21 cellular contexts compared by ENCODE assay signal in genomic region chr18:6714027-6714426, GRCh38. TPM values are rescaled to one million over a fixed set of nuclear protein-coding genes. Genes with fewer than 3 reads are reported as not detected.
DNase-seq lines count a peak whose midpoint lies in the region; ATAC-seq and TF ChIP-seq lines count a peak whose summit lies in the region.
"Had no signal": no experiment of that assay in that cellular context is flagged by ENCODE, and none has a peak within 500 bp of the region (broad histone marks: within the 10 kb centered on the region; RNA-seq: fewer than 3 reads in every experiment).

No MANE protein-coding gene starts in this region.

- H3K9me3 ChIP-seq in PC-3 (ENCODE audit: low read length) = no peaks in the 10 kb centered on the region
- H3K9me3 ChIP-seq: BE2C had no signal

- ATAC-seq in PC-3 (peak; percentile 37), GM18511 (IDR thresholded peaks at IDR 0.05; ENCODE audit: unreplicated experiment) (no peak)
- ATAC-seq: HepG2 had no signal

- H3K4ac ChIP-seq in mesendoderm (ENCODE audit: low read depth, low read length) = no peak overlapping the region

- H3K9ac ChIP-seq in PC-3 (ENCODE audit: low read length) (no peak overlapping the region), mesendoderm (ENCODE audit: low read length) (no peak overlapping the region)
- H3K9ac ChIP-seq: GM23248, KMS-11 had no signal

- H3K4me1 ChIP-seq in PC-3 (ENCODE audit: insufficient read depth, low read length) (peaks cover 26% of the 10 kb centered on the region), mesendoderm (ENCODE audit: control insufficient read depth, low read depth, low read length) (peaks cover 2% of the 10 kb centered on the region)
- H3K4me1 ChIP-seq: BE2C had no signal

- H2AFZ ChIP-seq in PC-3 (ENCODE audit: low read length) = no peak overlapping the region
- H2AFZ ChIP-seq: GM23248 had no signal

- H3K36me3 ChIP-seq in PC-3 (ENCODE audit: low read depth, low read length) (no peaks in the 10 kb centered on the region), mesendoderm (ENCODE audit: control insufficient read depth, insufficient read depth, low read length) (no peaks in the 10 kb centered on the region)
- H3K36me3 ChIP-seq: BE2C had no signal

- H3K27me3 ChIP-seq in PC-3 (ENCODE audit: low read length) (no peaks in the 10 kb centered on the region), mesendoderm (ENCODE audit: insufficient read depth, low read length, poor library complexity) (no peaks in the 10 kb centered on the region), dorsolateral prefrontal cortex (no peaks in the 10 kb centered on the region)
- H3K27me3 ChIP-seq: BE2C had no signal

- H3K79me1 ChIP-seq in mesendoderm (ENCODE audit: low read length) = no peaks in the 10 kb centered on the region

- peak; percentile 44 for DNase-seq in EH (ENCODE audit: low read depth)
- DNase-seq in PC-3 = no peak
- DNase-seq in choroid plexus epithelial cell (ENCODE audit: low read depth) = peak; percentile 33
- DNase-seq in mesendoderm = peak; percentile 65
- DNase-seq in NCI-H1105 (lab: John Stamatoyannopoulos, UW) = no peak
- DNase-seq in dorsolateral prefrontal cortex = no peak
- no peak for DNase-seq in NCI-H187 treated with DMSO at 0.1 percent for 48 hours (lab: John Stamatoyannopoulos, UW)
- DNase-seq: 8988T; BE2C; Calu3; CD4-positive, alpha-beta T cell; GM23248; NCI-H1092; NCI-H1694; NCI-H446; NK-92 treated with Interleukin-12 subunit alpha and Interleukin-12 subunit beta, amount 100 ng/mL, for 24 hours had no signal

- H2BK5ac ChIP-seq in mesendoderm (ENCODE audit: low read length) = no peak overlapping the region

- no peaks in the 10 kb centered on the region for H3K79me2 ChIP-seq in PC-3 (ENCODE audit: low read length)
- H3K79me2 ChIP-seq in mesendoderm (ENCODE audit: control insufficient read depth, insufficient read depth, low read length) = no peaks in the 10 kb centered on the region

- H3K4me3 ChIP-seq in PC-3 (ENCODE audit: low read length) = no peak overlapping the region
- H3K4me3 ChIP-seq in choroid plexus epithelial cell (ENCODE audit: low read depth, low read length) = no peak overlapping the region
- no peak overlapping the region for H3K4me3 ChIP-seq in mesendoderm (ENCODE audit: low read length)
- H3K4me3 ChIP-seq in dorsolateral prefrontal cortex = no peak overlapping the region
- H3K4me3 ChIP-seq: GM23248 had no signal

- H4K8ac ChIP-seq in mesendoderm (ENCODE audit: low read depth, low read length) = no peak overlapping the region

- CTCF ChIA-PET in PC-3 (lab: Charles Lee) = no interaction called here

- no peak overlapping the region for H3K4me2 ChIP-seq in PC-3 (ENCODE audit: low read length)
- no peak overlapping the region for H3K4me2 ChIP-seq in mesendoderm (ENCODE audit: low read length)
- H3K4me2 ChIP-seq: KMS-11 had no signal

- peak overlapping the region; percentile 28 for H2BK120ac ChIP-seq in mesendoderm (ENCODE audit: low read depth, low read length)

- H3K18ac ChIP-seq in mesendoderm (ENCODE audit: low read length) = peak overlapping the region; percentile 18

- no peaks in the 10 kb centered on the region for H3F3A ChIP-seq in PC-3 (ENCODE audit: low read length, unreplicated experiment)

- H3K56ac ChIP-seq in mesendoderm (ENCODE audit: low read length) = no peak overlapping the region

- intact Hi-C loops in PC-3 (cut with micrococcal nuclease) (no loop called here), dorsolateral prefrontal cortex (cut with DNase I) (no loop called here)

- no peak overlapping the region for H4K5ac ChIP-seq in mesendoderm (ENCODE audit: low read length)

- BruUV-seq in PC-3 (replicated peaks; lab: Mats Ljungman, UMichigan) = no TSS peak

- POLR2A ChIA-PET in PC-3 (lab: Charles Lee; ENCODE audit: unreplicated experiment) = no interaction called here

- no peak overlapping the region for H3K27ac ChIP-seq in PC-3 (ENCODE audit: low read length)
- no peak overlapping the region for H3K27ac ChIP-seq in mesendoderm (ENCODE audit: low read depth, low read length)
- H3K27ac ChIP-seq in dorsolateral prefrontal cortex = no peak overlapping the region
- H3K27ac ChIP-seq: GM23248, KMS-11, RWPE1 had no signal

- TF ChIP-seq CTCF in PC-3 (conservative IDR thresholded peaks at IDR 0.05; ENCODE audit: low read depth, low read length) (no peak), choroid plexus epithelial cell (conservative IDR thresholded peaks at IDR 0.05; ENCODE audit: low read depth, low read length) (no peak), dorsolateral prefrontal cortex (IDR thresholded peaks at IDR 0.05 in 54 of 56, conservative IDR thresholded peaks at IDR 0.05 in 2 of 56; ENCODE audit: low read depth in 1 of 56, partially characterized antibody in 56 of 56) (no peak)

- no peak overlapping the region for H2AK5ac ChIP-seq in mesendoderm (ENCODE audit: low read length)

- WGBS in mesendoderm (ENCODE audit: extremely low coverage, insufficient coverage, low lambda C conversion rate) = no CpG with 5 or more reads among the region's 2 CpGs

- H4K20me1 ChIP-seq in PC-3 (ENCODE audit: low read length) = no peaks in the 10 kb centered on the region

- H3K23ac ChIP-seq in mesendoderm (ENCODE audit: low read length) = no peak overlapping the region

- H3K9me2 ChIP-seq in PC-3 (replicated peaks; ENCODE audit: low read length) = no peaks in the 10 kb centered on the region

- peak overlapping the region; percentile 65 for H2BK15ac ChIP-seq in mesendoderm (replicated peaks; ENCODE audit: low read depth)

RNA-seq across cellular contexts. Expression of gene ARHGAP28, which starts 15.5 kb away (rescaled TPM):
- total RNA-seq in PC-3 (2014; rRNA removed) (8.1 and 10.0 TPM in 2 replicates), dorsolateral prefrontal cortex (1 to 10 TPM; 1.1 to 10.0 (median 4.5) TPM)
- polyA plus RNA-seq in mesendoderm (2013, experiment 1 of 2) = 10.2 TPM
- polyA plus RNA-seq in mesendoderm (2013, experiment 2 of 2) = 10.4 TPM
- total RNA-seq: Calu3; CD4-positive, alpha-beta T cell; GM23248; HepG2; OCI-LY7 had no signal
- polyA plus RNA-seq: HepG2 had no signal

Comparison
In these comparisons a context has a peak if more than half of its experiments do, and no peak if none do; other contexts are left out.
1. DNase-seq: peak in EH (single experiment), choroid plexus epithelial cell (single experiment) and mesendoderm (single experiment); none in PC-3 (single experiment), NCI-H1105 (single experiment), dorsolateral prefrontal cortex (0 of 10) and NCI-H187 treated with DMSO at 0.1 percent for 48 hours (single experiment).